Comparison of ENCODE assay signal across 20 cellular contexts in the genomic region with DNA sequence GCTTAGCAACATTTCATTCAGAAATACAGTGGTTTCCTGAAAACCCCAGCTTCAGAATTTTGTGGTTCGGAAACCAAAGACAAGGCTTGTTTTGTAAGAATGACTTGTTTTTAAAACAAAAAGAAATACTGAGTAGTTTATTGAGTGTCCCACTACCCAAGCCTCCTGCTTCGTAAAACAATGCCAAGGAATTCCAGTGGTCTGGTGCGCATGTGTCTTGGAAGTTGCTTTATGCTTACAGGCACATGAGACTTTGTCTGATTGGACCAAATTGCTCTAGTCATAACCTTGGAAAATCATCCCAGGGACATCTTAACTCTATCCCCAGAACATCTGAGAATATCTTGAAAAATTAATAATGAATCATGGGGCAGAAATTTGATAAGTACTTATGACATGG.
"Had no signal": no experiment of that assay in that cellular context is flagged by ENCODE, and none has a peak within 500 bp of the region (broad histone marks: within the 10 kb centered on the region; RNA-seq: fewer than 3 reads in every experiment).

No MANE protein-coding gene starts in this region.

- H3K36me3 Mint-ChIP-seq: activated CD8-positive, alpha-beta memory T cell treated with anti-CD3 and anti-CD28 coated beads, Interleukin-2, amount 10 ng/mL, durations not matched to agents 7 days and 5 days; activated naive CD4-positive, alpha-beta T cell treated with anti-CD3 and anti-CD28 coated beads, Interleukin-2, amount 10 ng/mL, durations not matched to agents 7 days and 5 days; immature natural killer cell; naive B cell; stimulated activated memory B cell treated with anti-CD40 and anti-IgM and Interleukin-4, amounts not matched to agents 10 μg/mL and 1 μg/mL and 100 μg/mL, for 72 hours had no signal

- H3K4me3 Mint-ChIP-seq: activated CD4-positive, alpha-beta memory T cell treated with anti-CD3 and anti-CD28 coated beads, Interleukin-2, amount 10 ng/mL, durations not matched to agents 7 days and 5 days; activated CD8-positive, alpha-beta memory T cell treated with anti-CD3 and anti-CD28 coated beads, Interleukin-2, amount 10 ng/mL, durations not matched to agents 7 days and 5 days; activated naive CD4-positive, alpha-beta T cell treated with anti-CD3 and anti-CD28 coated beads, Interleukin-2, amount 10 ng/mL, durations not matched to agents 7 days and 5 days; activated naive CD8-positive, alpha-beta T cell treated with anti-CD3 and anti-CD28 coated beads, Interleukin-2, amount 50 U/mL, for 24 hours; immature natural killer cell; naive B cell; neural crest cell; stimulated activated memory B cell treated with anti-CD40 and anti-IgM and Interleukin-4, amounts not matched to agents 10 μg/mL and 1 μg/mL and 100 μg/mL, for 72 hours had no signal

- H3K27me3 Mint-ChIP-seq: stimulated activated memory B cell treated with anti-CD40 and anti-IgM and Interleukin-4, amounts not matched to agents 10 μg/mL and 1 μg/mL and 100 μg/mL, for 72 hours had no signal

- DNase-seq: activated CD4-positive, alpha-beta memory T cell treated with anti-CD3 and anti-CD28 coated beads, Interleukin-2, amount 10 ng/mL, durations not matched to agents 7 days and 5 days; activated CD4-positive, alpha-beta T cell treated with anti-CD3 and anti-CD28 coated beads for 48 hours; activated CD4-positive, CD25-positive, alpha-beta regulatory T cell; activated CD8-positive, alpha-beta memory T cell treated with anti-CD3 and anti-CD28 coated beads, Interleukin-2, amount 10 ng/mL, durations not matched to agents 7 days and 5 days; activated naive CD4-positive, alpha-beta T cell treated with anti-CD3 and anti-CD28 coated beads, Interleukin-2, amount 10 ng/mL, durations not matched to agents 7 days and 5 days; activated naive CD8-positive, alpha-beta T cell treated with anti-CD3 and anti-CD28 coated beads, Interleukin-2, amount 50 U/mL, for 24 hours; aorta; immature natural killer cell; kidney glomerular epithelial cell; left ventricle myocardium superior; naive B cell; pancreas; right lobe of liver; stimulated activated CD4-positive, alpha-beta T cell treated with anti-CD3 and anti-CD28 coated beads, Interleukin-4, amount 100 ng/mL, for 4 hours; T-helper 1 cell; upper lobe of right lung had no signal

- FAIRE-seq: pancreas had no signal

- H3K27ac Mint-ChIP-seq: activated CD4-positive, alpha-beta memory T cell treated with anti-CD3 and anti-CD28 coated beads, Interleukin-2, amount 10 ng/mL, durations not matched to agents 7 days and 5 days; activated CD8-positive, alpha-beta memory T cell treated with anti-CD3 and anti-CD28 coated beads, Interleukin-2, amount 10 ng/mL, durations not matched to agents 7 days and 5 days; activated naive CD4-positive, alpha-beta T cell treated with anti-CD3 and anti-CD28 coated beads, Interleukin-2, amount 10 ng/mL, durations not matched to agents 7 days and 5 days; activated naive CD8-positive, alpha-beta T cell treated with anti-CD3 and anti-CD28 coated beads, Interleukin-2, amount 50 U/mL, for 24 hours; immature natural killer cell; naive B cell; stimulated activated memory B cell treated with anti-CD40 and anti-IgM and Interleukin-4, amounts not matched to agents 10 μg/mL and 1 μg/mL and 100 μg/mL, for 72 hours had no signal

- ATAC-seq: activated CD8-positive, alpha-beta memory T cell treated with anti-CD3 and anti-CD28 coated beads, Interleukin-2, amount 10 ng/mL, durations not matched to agents 7 days and 5 days; activated naive CD8-positive, alpha-beta T cell treated with anti-CD3 and anti-CD28 coated beads, Interleukin-2, amount 50 U/mL, for 24 hours; left ventricle myocardium superior; pancreas; right lobe of liver; stimulated activated memory B cell treated with anti-CD40 and anti-IgM and Interleukin-4, amounts not matched to agents 10 μg/mL and 1 μg/mL and 100 μg/mL, for 72 hours had no signal

- H3K4me3 ChIP-seq: cardiac muscle cell, pancreas, right lobe of liver, thoracic aorta, upper lobe of right lung had no signal

- H3K9me3 Mint-ChIP-seq: activated CD4-positive, alpha-beta memory T cell treated with anti-CD3 and anti-CD28 coated beads, Interleukin-2, amount 10 ng/mL, durations not matched to agents 7 days and 5 days; activated naive CD4-positive, alpha-beta T cell treated with anti-CD3 and anti-CD28 coated beads, Interleukin-2, amount 10 ng/mL, durations not matched to agents 7 days and 5 days; activated naive CD8-positive, alpha-beta T cell treated with anti-CD3 and anti-CD28 coated beads, Interleukin-2, amount 50 U/mL, for 24 hours; immature natural killer cell; stimulated activated memory B cell treated with anti-CD40 and anti-IgM and Interleukin-4, amounts not matched to agents 10 μg/mL and 1 μg/mL and 100 μg/mL, for 72 hours had no signal

- H3K4me1 Mint-ChIP-seq: activated CD4-positive, alpha-beta memory T cell treated with anti-CD3 and anti-CD28 coated beads, Interleukin-2, amount 10 ng/mL, durations not matched to agents 7 days and 5 days; activated CD8-positive, alpha-beta memory T cell treated with anti-CD3 and anti-CD28 coated beads, Interleukin-2, amount 10 ng/mL, durations not matched to agents 7 days and 5 days; activated naive CD4-positive, alpha-beta T cell treated with anti-CD3 and anti-CD28 coated beads, Interleukin-2, amount 10 ng/mL, durations not matched to agents 7 days and 5 days; activated naive CD8-positive, alpha-beta T cell treated with anti-CD3 and anti-CD28 coated beads, Interleukin-2, amount 50 U/mL, for 24 hours; immature natural killer cell; naive B cell; neural crest cell; stimulated activated memory B cell treated with anti-CD40 and anti-IgM and Interleukin-4, amounts not matched to agents 10 μg/mL and 1 μg/mL and 100 μg/mL, for 72 hours had no signal
